ENCODE assay signal across 32 cellular contexts in genomic region chr10:55813451-55814170, GRCh38.
"Had no signal": no experiment of that assay in that cellular context is flagged by ENCODE, and none has a peak within 500 bp of the region (broad histone marks: within the 10 kb centered on the region; RNA-seq: fewer than 3 reads in every experiment).

No MANE protein-coding gene starts in this region.

- H3K9me3 ChIP-seq: esophagus muscularis mucosa, left ventricle myocardium inferior, mucosa of descending colon, ovary, psoas muscle, sigmoid colon, thyroid gland had no signal

- H3K4me3 ChIP-seq: coronary artery, esophagus muscularis mucosa, gastroesophageal sphincter, heart left ventricle, hepatocyte, left ventricle myocardium inferior, lung, mucosa of descending colon, ovary, psoas muscle, sigmoid colon, skin epidermis, stomach, thyroid gland had no signal

- H3K4me2 ChIP-seq: hepatocyte had no signal

- H2AFZ ChIP-seq: hepatocyte had no signal

- DNase-seq: dermis blood vessel endothelial cell; effector memory CD4-positive, alpha-beta T cell; foreskin keratinocyte; kidney glomerular epithelial cell; left colon; left ventricle myocardium inferior; mucosa of descending colon; naive B cell; nephron progenitor cell; occipital lobe; ovary; psoas muscle; sigmoid colon; stimulated activated CD4-positive, alpha-beta T cell treated with anti-CD3 and anti-CD28 coated beads, Interleukin-12 subunit alpha, Interleukin-12 subunit beta, amount 100 ng/mL, for 4 hours; stimulated activated CD4-positive, alpha-beta T cell treated with anti-CD3 and anti-CD28 coated beads, Interleukin-1b, Interleukin-23, amount 100 ng/mL, for 48 hours; stimulated activated CD4-positive, alpha-beta T cell treated with anti-CD3 and anti-CD28 coated beads, Interleukin-4, amount 100 ng/mL, for 1 hour; stimulated activated CD8-positive, alpha-beta memory T cell treated with anti-CD3 and anti-CD28 coated beads, Interleukin-4, amount 100 ng/mL, for 48 hours; stimulated activated naive CD4-positive, alpha-beta T cell treated with Interleukin-2 at 50 U/mL for 16 hours; stomach; thyroid gland; trophoblast cell had no signal

- H3K4me1 ChIP-seq: esophagus muscularis mucosa, foreskin keratinocyte, gastroesophageal sphincter, heart left ventricle, left ventricle myocardium inferior, psoas muscle, sigmoid colon, stomach, thyroid gland had no signal

- H3K4me3 Mint-ChIP-seq: central memory CD8-positive, alpha-beta T cell; memory B cell; mesothelial cell of epicardium; naive B cell; nephron progenitor cell had no signal

- H3K27ac Mint-ChIP-seq: memory B cell, mesothelial cell of epicardium, naive B cell, nephron progenitor cell had no signal

- H3K9me3 Mint-ChIP-seq: central memory CD8-positive, alpha-beta T cell; memory B cell had no signal

- H3K27ac ChIP-seq: coronary artery, esophagus muscularis mucosa, foreskin keratinocyte, gastroesophageal sphincter, heart left ventricle, hepatocyte, left ventricle myocardium inferior, ovary, psoas muscle, sigmoid colon, skin epidermis, stomach, thyroid gland had no signal

- H3K27me3 Mint-ChIP-seq: central memory CD8-positive, alpha-beta T cell; memory B cell; naive B cell had no signal

- H3K27me3 ChIP-seq: esophagus muscularis mucosa, foreskin keratinocyte, gastroesophageal sphincter, heart left ventricle, hepatocyte, ovary, sigmoid colon, stomach, thyroid gland had no signal

- H3K36me3 Mint-ChIP-seq: memory B cell, mesothelial cell of epicardium, naive B cell had no signal

- ATAC-seq: foreskin keratinocyte, gastroesophageal sphincter, heart left ventricle, left colon, mucosa of descending colon, psoas muscle, right cardiac atrium had no signal

- H3K79me2 ChIP-seq: hepatocyte had no signal

- H3K36me3 ChIP-seq: esophagus muscularis mucosa, gastroesophageal sphincter, heart left ventricle, left ventricle myocardium inferior, ovary, sigmoid colon, stomach, thyroid gland had no signal

- H3K4me1 Mint-ChIP-seq: central memory CD8-positive, alpha-beta T cell; memory B cell; mesothelial cell of epicardium; naive B cell; nephron progenitor cell had no signal
